8 cellular contexts compared by ENCODE assay signal in genomic region chr21:25607812-25608737, GRCh38. TPM values are rescaled to one million over a fixed set of nuclear protein-coding genes. Genes with fewer than 3 reads are reported as not detected.
DNase-seq lines count a peak whose midpoint lies in the region; ATAC-seq and TF ChIP-seq lines count a peak whose summit lies in the region.

No MANE protein-coding gene starts in this region.

- H3K4me3 ChIP-seq in right atrium auricular region = peak overlapping the region; percentile 86 to 87
- H3K4me3 ChIP-seq in prostate gland = peak overlapping the region; percentile 73 to 75
- peak overlapping the region; percentile 82 for H3K4me3 ChIP-seq in urinary bladder (ENCODE audit: low read depth, low read length)

- H3K9me3 ChIP-seq in right atrium auricular region (no peaks in the 10 kb centered on the region), prostate gland (no peaks in the 10 kb centered on the region)

- peaks cover 7% of the 10 kb centered on the region for H3K36me3 ChIP-seq in right atrium auricular region
- H3K36me3 ChIP-seq in prostate gland = no peaks in the 10 kb centered on the region
- H3K36me3 ChIP-seq in urinary bladder (ENCODE audit: insufficient read depth) = no peaks in the 10 kb centered on the region

- H3K27me3 ChIP-seq in right atrium auricular region (no peaks in the 10 kb centered on the region), prostate gland (replicated peaks; ENCODE audit: insufficient read depth) (no peaks in the 10 kb centered on the region)

- WGBS in prostate gland = 6% methylated on average over 32 of the region's 32 CpGs
- WGBS in urinary bladder = 4% methylated on average over 32 of the region's 32 CpGs

- TF ChIP-seq POLR2A in prostate gland (IDR thresholded peaks at IDR 0.05) = no peak

- H3K27ac ChIP-seq in right atrium auricular region (peak overlapping the region; percentile 84 to 85), prostate gland (peak overlapping the region; percentile 74 to 82), urinary bladder (ENCODE audit: low read depth) (peak overlapping the region; percentile 17)

- H3K4me1 ChIP-seq in right atrium auricular region (peaks cover 3 to 25% of the 10 kb centered on the region in 2 donors), prostate gland (replicated peaks) (no peaks in the 10 kb centered on the region), urinary bladder (ENCODE audit: insufficient read depth) (no peaks in the 10 kb centered on the region)

- TF ChIP-seq CTCF in GM12873 (IDR thresholded peaks at IDR 0.05; ENCODE audit: insufficient read depth, low read depth, low read length, missing control alignments) (peak; percentile 89), right atrium auricular region (IDR thresholded peaks at IDR 0.05) (peak; percentile 94 to 95), prostate gland (IDR thresholded peaks at IDR 0.05) (peak; percentile 70 to 91 (median 86))

- H3K4me1 Mint-ChIP-seq in T-helper 1 cell treated with Interleukin-12 subunit alpha and Interleukin-12 subunit beta and Interleukin-4 antibody, amounts not matched to agents 30 μg/mL and 1 μg/mL, for 36 hours (ENCODE audit: low read depth) = peaks cover 25% of the 10 kb centered on the region

- peak; percentile 81 for ATAC-seq in HG02759 (IDR thresholded peaks at IDR 0.05; ENCODE audit: unreplicated experiment)

- H3K27me3 Mint-ChIP-seq in T-helper 1 cell treated with Interleukin-12 subunit alpha and Interleukin-12 subunit beta and Interleukin-4 antibody, amounts not matched to agents 30 μg/mL and 1 μg/mL, for 36 hours (ENCODE audit: low read depth) = peaks cover 3% of the 10 kb centered on the region

- DNase-seq in NCI-H1105 (lab: John Stamatoyannopoulos, UW) (peak; percentile 61), amygdala (lab: John Stamatoyannopoulos, UW) (peak in 55 of 56 donors; percentile 3 to 86 (median 52)), right atrium auricular region (ENCODE audit: low spot score) (peak; percentile 86), prostate gland (ENCODE audit: low spot score) (peak; percentile 74)

- H3K4me3 Mint-ChIP-seq in T-helper 1 cell treated with Interleukin-12 subunit alpha and Interleukin-12 subunit beta and Interleukin-4 antibody, amounts not matched to agents 30 μg/mL and 1 μg/mL, for 36 hours = peak overlapping the region; percentile 100

- peaks cover 14% of the 10 kb centered on the region for H3K36me3 Mint-ChIP-seq in T-helper 1 cell treated with Interleukin-12 subunit alpha and Interleukin-12 subunit beta and Interleukin-4 antibody, amounts not matched to agents 30 μg/mL and 1 μg/mL, for 36 hours (ENCODE audit: low read depth)

- intact Hi-C loops in prostate gland (cut with DNase I) = loop anchor here (1.0 kb wide), 1 partner anchor 100 kb away; no protein-coding TSS in a partner anchor

- peak overlapping the region; percentile 98 for H3K27ac Mint-ChIP-seq in T-helper 1 cell treated with Interleukin-12 subunit alpha and Interleukin-12 subunit beta and Interleukin-4 antibody, amounts not matched to agents 30 μg/mL and 1 μg/mL, for 36 hours

- H3K9me3 Mint-ChIP-seq in T-helper 1 cell treated with Interleukin-12 subunit alpha and Interleukin-12 subunit beta and Interleukin-4 antibody, amounts not matched to agents 30 μg/mL and 1 μg/mL, for 36 hours = no peaks in the 10 kb centered on the region

RNA-seq across cellular contexts. Expression of gene MRPL39, which starts 0.8 kb away (rescaled TPM):
- total RNA-seq in right atrium auricular region = 10 to 100 TPM; 25.9 to 35.7 TPM
- 10 to 100 TPM; 15.4 to 15.8 TPM for total RNA-seq in prostate gland
- 34.7 TPM for total RNA-seq in urinary bladder
- polyA plus RNA-seq in urinary bladder = 28.2 TPM

RNA-seq across cellular contexts. Expression of gene JAM2, which starts 31.0 kb away (rescaled TPM):
- 10 to 100 TPM; 12.3 to 15.6 TPM for total RNA-seq in right atrium auricular region
- total RNA-seq in prostate gland = 10 to 100 TPM in 1 of 2 donors, 1 to 10 TPM in 1; 8.2 to 66.6 TPM
- total RNA-seq in urinary bladder = 62.1 TPM
- polyA plus RNA-seq in urinary bladder = 25.3 TPM

Comparison
In these comparisons a context has a peak if more than half of its experiments do, and no peak if none do; other contexts are left out.
1. Peak in every context shown above with its lines: DNase-seq, ATAC-seq, H3K4me3 ChIP-seq and H3K27ac ChIP-seq.
2. H3K27ac ChIP-seq: peak in every context shown above with its lines; median percentile 84 in right atrium auricular region; 78 in prostate gland; 17 in urinary bladder.